In genomic region chr1:33347650-33347992, GRCh38 we compare ENCODE assay signal across 9 cellular contexts. TPM values are rescaled to one million over a fixed set of nuclear protein-coding genes. Genes with fewer than 3 reads are reported as not detected.
A peak's percentile ranks its signal among the peaks of the same experiment; 100 is the strongest.
DNase-seq lines count a peak whose midpoint lies in the region; ATAC-seq lines count a peak whose summit lies in the region.
"Had no signal": no experiment of that assay in that cellular context is flagged by ENCODE, and none has a peak within 500 bp of the region (broad histone marks: within the 10 kb centered on the region; RNA-seq: fewer than 3 reads in every experiment).

No MANE protein-coding gene starts in this region.

- H3K4me3 Mint-ChIP-seq in T-helper 1 cell treated with Interleukin-12 subunit alpha and Interleukin-12 subunit beta and Interleukin-4 antibody, amounts not matched to agents 30 μg/mL and 1 μg/mL, for 36 hours, result peak overlapping the region; percentile 75
- peak overlapping the region; percentile 84 for H3K4me3 Mint-ChIP-seq in activated naive CD8-positive, alpha-beta T cell treated with anti-CD3 and anti-CD28 coated beads for 36 hours
- H3K4me3 Mint-ChIP-seq in stimulated activated naive CD8-positive, alpha-beta T cell treated with anti-CD3 and anti-CD28 coated beads, Interleukin-15, amount 100 ng/mL, for 72 hours, result peak overlapping the region; percentile 70 to 78

- ATAC-seq in stimulated activated naive CD8-positive, alpha-beta T cell treated with anti-CD3 and anti-CD28 coated beads, Interleukin-15, amount 100 ng/mL, for 72 hours, result no peak

- no peaks in the 10 kb centered on the region for H3K9me3 Mint-ChIP-seq in T-helper 1 cell treated with Interleukin-12 subunit alpha and Interleukin-12 subunit beta and Interleukin-4 antibody, amounts not matched to agents 30 μg/mL and 1 μg/mL, for 36 hours
- H3K9me3 Mint-ChIP-seq in activated naive CD8-positive, alpha-beta T cell treated with anti-CD3 and anti-CD28 coated beads for 36 hours, result no peaks in the 10 kb centered on the region
- H3K9me3 Mint-ChIP-seq in stimulated activated naive CD8-positive, alpha-beta T cell treated with anti-CD3 and anti-CD28 coated beads, Interleukin-15, amount 100 ng/mL, for 72 hours, result no peaks in the 10 kb centered on the region

- H3K9me3 ChIP-seq in iPS-15b (ENCODE audit: control insufficient read depth, insufficient read depth, low read length), result no peaks in the 10 kb centered on the region

- peaks cover 25% of the 10 kb centered on the region for H3K4me1 ChIP-seq in iPS-15b (ENCODE audit: control insufficient read depth, insufficient read depth, low read length)

- peaks cover 73% of the 10 kb centered on the region for H3K27me3 ChIP-seq in iPS-15b (ENCODE audit: control insufficient read depth, insufficient read depth, low read length)

- no peak overlapping the region for H3K27ac Mint-ChIP-seq in T-helper 1 cell treated with Interleukin-12 subunit alpha and Interleukin-12 subunit beta and Interleukin-4 antibody, amounts not matched to agents 30 μg/mL and 1 μg/mL, for 36 hours
- H3K27ac Mint-ChIP-seq in activated naive CD8-positive, alpha-beta T cell treated with anti-CD3 and anti-CD28 coated beads for 36 hours, result no peak overlapping the region
- no peak overlapping the region for H3K27ac Mint-ChIP-seq in stimulated activated naive CD8-positive, alpha-beta T cell treated with anti-CD3 and anti-CD28 coated beads, Interleukin-15, amount 100 ng/mL, for 72 hours

- peaks cover 40% of the 10 kb centered on the region for H3K4me1 Mint-ChIP-seq in T-helper 1 cell treated with Interleukin-12 subunit alpha and Interleukin-12 subunit beta and Interleukin-4 antibody, amounts not matched to agents 30 μg/mL and 1 μg/mL, for 36 hours (ENCODE audit: low read depth)
- H3K4me1 Mint-ChIP-seq in activated naive CD8-positive, alpha-beta T cell treated with anti-CD3 and anti-CD28 coated beads for 36 hours, result peaks cover 49% of the 10 kb centered on the region
- H3K4me1 Mint-ChIP-seq in stimulated activated naive CD8-positive, alpha-beta T cell treated with anti-CD3 and anti-CD28 coated beads, Interleukin-15, amount 100 ng/mL, for 72 hours, result peaks cover 55% of the 10 kb centered on the region

- no peak for DNase-seq in T-helper 1 cell
- DNase-seq in activated naive CD8-positive, alpha-beta T cell treated with anti-CD3 and anti-CD28 coated beads for 36 hours, result no peak
- DNase-seq in stimulated activated naive CD8-positive, alpha-beta T cell treated with anti-CD3 and anti-CD28 coated beads, Interleukin-15, amount 100 ng/mL, for 72 hours, result no peak
- no peak for DNase-seq in activated effector memory CD4-positive, alpha-beta T cell treated with anti-CD3 and anti-CD28 coated beads, Interleukin-2, amount 50 U/mL, for 16 hours
- DNase-seq in activated naive CD4-positive, alpha-beta T cell treated with anti-CD3 and anti-CD28 coated beads, Interleukin-2, amount 50 U/mL, for 16 hours, result no peak
- DNase-seq in stimulated activated CD4-positive, alpha-beta T cell treated with anti-CD3 and anti-CD28 coated beads, Interleukin-15, amount 100 ng/mL, for 24 hours, result no peak

- peak overlapping the region; percentile 16 for H3K4me3 ChIP-seq in iPS-15b (ENCODE audit: low read depth, low read length)

- peaks cover 8% of the 10 kb centered on the region for H3K27me3 Mint-ChIP-seq in T-helper 1 cell treated with Interleukin-12 subunit alpha and Interleukin-12 subunit beta and Interleukin-4 antibody, amounts not matched to agents 30 μg/mL and 1 μg/mL, for 36 hours (ENCODE audit: low read depth)
- H3K27me3 Mint-ChIP-seq in activated naive CD8-positive, alpha-beta T cell treated with anti-CD3 and anti-CD28 coated beads for 36 hours, result no peaks in the 10 kb centered on the region
- no peaks in the 10 kb centered on the region for H3K27me3 Mint-ChIP-seq in stimulated activated naive CD8-positive, alpha-beta T cell treated with anti-CD3 and anti-CD28 coated beads, Interleukin-15, amount 100 ng/mL, for 72 hours

- H3K36me3 ChIP-seq in iPS-15b (ENCODE audit: control insufficient read depth, insufficient read depth, low read length), result no peaks in the 10 kb centered on the region

- H3K9ac ChIP-seq in iPS-15b (ENCODE audit: low read depth, low read length), result no peak overlapping the region

- H3K36me3 Mint-ChIP-seq in T-helper 1 cell treated with Interleukin-12 subunit alpha and Interleukin-12 subunit beta and Interleukin-4 antibody, amounts not matched to agents 30 μg/mL and 1 μg/mL, for 36 hours (ENCODE audit: low read depth), result peaks cover 12% of the 10 kb centered on the region
- peaks cover 24% of the 10 kb centered on the region for H3K36me3 Mint-ChIP-seq in activated naive CD8-positive, alpha-beta T cell treated with anti-CD3 and anti-CD28 coated beads for 36 hours

RNA-seq across cellular contexts. Expression of gene A3GALT2, which starts 26.7 kb away (rescaled TPM):
- total RNA-seq in activated naive CD8-positive, alpha-beta T cell treated with anti-CD3 and anti-CD28 coated beads for 36 hours, result not detected
- total RNA-seq: subcutaneous adipose tissue had no signal
